ENCODE assay signal across 1 cellular context in the genomic region with DNA sequence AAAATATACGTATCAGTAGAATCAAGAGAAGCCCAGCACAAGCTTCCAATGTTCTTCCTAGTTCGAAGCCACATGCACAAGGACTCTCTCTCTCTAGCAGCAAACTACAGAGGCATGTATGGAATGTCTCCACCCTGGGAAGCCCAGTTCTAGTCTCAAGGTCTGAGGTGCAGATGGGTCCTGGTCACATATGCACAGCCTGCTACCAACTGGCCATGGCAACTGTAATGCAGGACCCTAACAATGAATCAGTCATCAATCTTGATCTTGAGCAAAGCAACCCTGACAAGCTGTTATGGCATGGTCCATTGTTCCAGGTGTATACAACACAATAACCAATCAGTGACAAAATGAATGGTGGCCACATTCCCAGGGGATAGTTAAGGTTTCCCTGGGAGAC.
TF ChIP-seq lines count a peak whose summit lies in the region.

No MANE protein-coding gene starts in this region.

TF ChIP-seq in H1, 55 proteins besides CTCF, POLR2A, EP300 and RAD21:
- TF ChIP-seq TEAD4 (IDR thresholded peaks at IDR 0.05; ENCODE audit: low read depth, low read length) (peak; percentile 68; the same call in 1 of the 2 replicates), TAF7 (optimal IDR thresholded peaks at IDR 0.05; ENCODE audit: borderline replicate concordance, low read depth, low read length) (no peak)
TF ChIP-seq in H1: peak in this region for 1.
